1 cellular context compared by ENCODE assay signal in the genomic region with DNA sequence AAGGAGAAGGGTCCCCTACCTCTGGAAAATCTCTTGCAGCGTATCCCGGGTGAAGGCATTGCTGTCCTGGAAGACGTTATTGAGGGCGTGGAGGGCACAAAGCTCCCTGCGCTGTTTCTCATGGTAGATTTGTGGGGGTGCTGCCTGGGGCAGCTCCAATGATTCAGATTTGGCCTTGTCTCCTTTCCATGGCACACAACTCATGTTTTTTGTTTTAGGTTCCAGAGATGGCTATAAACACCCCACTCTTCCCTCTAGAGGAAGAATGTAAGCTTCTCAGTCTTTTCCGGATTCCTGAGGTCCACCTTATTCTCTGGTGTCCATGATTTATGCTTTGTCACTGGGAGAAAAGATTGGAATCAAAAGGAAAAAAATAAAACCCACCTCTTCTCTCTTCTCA.
TF ChIP-seq lines count a peak whose summit lies in the region.

No MANE protein-coding gene starts in this region.

TF ChIP-seq in GM12878, 131 proteins besides CTCF, POLR2A, EP300 and RAD21:
- TF ChIP-seq SREBF1 (IDR thresholded peaks at IDR 0.05; ENCODE audit: low read length) (no peak), BRCA1 (IDR thresholded peaks at IDR 0.05; ENCODE audit: low read depth, low read length) (no peak), MYC (IDR thresholded peaks at IDR 0.05; ENCODE audit: insufficient read depth, insufficient read length, insufficient replicate concordance, low read length, severe bottlenecking) (no peak), TCF7 (IDR thresholded peaks at IDR 0.05; ENCODE audit: borderline replicate concordance) (no peak), CHD2 (IDR thresholded peaks at IDR 0.05; ENCODE audit: borderline replicate concordance, low read depth, low read length) (no peak), IKZF2 (IDR thresholded peaks at IDR 0.05) (no peak), NFIC (IDR thresholded peaks at IDR 0.05; ENCODE audit: low read depth, low read length) (no peak), ZNF24 (IDR thresholded peaks at IDR 0.05) (no peak), STAT3 (IDR thresholded peaks at IDR 0.05; ENCODE audit: low read depth, low read length) (no peak), EZH2 (IDR thresholded peaks at IDR 0.05; ENCODE audit: borderline replicate concordance, control insufficient read depth, low read depth, low read length) (no peak), JUND (IDR thresholded peaks at IDR 0.05; ENCODE audit: low read depth, low read length) (no peak), NR2F1 (conservative IDR thresholded peaks at IDR 0.05) (no peak), KLF5 (IDR thresholded peaks at IDR 0.05; ENCODE audit: partially characterized antibody) (no peak), RBBP5 (conservative IDR thresholded peaks at IDR 0.05) (no peak), MAX (IDR thresholded peaks at IDR 0.05; ENCODE audit: low read depth, low read length) (no peak)
- TF ChIP-seq, protein P1, sequence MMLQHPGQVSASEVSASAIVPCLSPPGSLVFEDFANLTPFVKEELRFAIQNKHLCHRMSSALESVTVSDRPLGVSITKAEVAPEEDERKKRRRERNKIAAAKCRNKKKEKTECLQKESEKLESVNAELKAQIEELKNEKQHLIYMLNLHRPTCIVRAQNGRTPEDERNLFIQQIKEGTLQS (IDR thresholded peaks at IDR 0.05; ENCODE audit: borderline replicate concordance, extremely low read depth, low read depth, low read length): no peak
